Comparison of ENCODE assay signal across 8 cellular contexts in genomic region chr3:183427206-183428139, GRCh38. TPM values are rescaled to one million over a fixed set of nuclear protein-coding genes. Genes with fewer than 3 reads are reported as not detected.
DNase-seq lines count a peak whose midpoint lies in the region; ATAC-seq and TF ChIP-seq lines count a peak whose summit lies in the region.

No MANE protein-coding gene starts in this region.

- H3K27ac ChIP-seq in HCT116 (ENCODE audit: low read depth, low read length) = peak overlapping the region; percentile 20; the same call in 1 of the 2 replicates
- H3K27ac ChIP-seq in angular gyrus (ENCODE audit: low read depth, low read length) = peak overlapping the region; percentile 37
- H3K27ac ChIP-seq in liver (ENCODE audit: low read depth in 1 of 2, low read length in 2 of 2) = no peak overlapping the region
- H3K27ac ChIP-seq in tibial nerve = no peak overlapping the region

- H3K9ac ChIP-seq in HCT116 (ENCODE audit: low read length) (peak overlapping the region; percentile 65), liver (ENCODE audit: low read depth in 1 of 2, low read length in 2 of 2) (no peak overlapping the region)

- no peaks in the 10 kb centered on the region for H4K20me1 ChIP-seq in HCT116 (ENCODE audit: insufficient read depth)

- H3K79me2 ChIP-seq in HCT116 (ENCODE audit: insufficient read depth, low read length) = no peaks in the 10 kb centered on the region

- no peaks in the 10 kb centered on the region for H3K9me2 ChIP-seq in HCT116 (ENCODE audit: insufficient read depth)

- H3K27me3 ChIP-seq in HCT116 (ENCODE audit: insufficient read depth, low read length) = no peaks in the 10 kb centered on the region
- peaks cover 0 to 5% (median 3%) of the 10 kb centered on the region in 4 donors for H3K27me3 ChIP-seq in liver (ENCODE audit: control insufficient read depth in 4 of 4, insufficient read depth in 4 of 4, low read length in 3 of 4)
- peaks cover 0 to 26% of the 10 kb centered on the region in 2 donors for H3K27me3 ChIP-seq in tibial nerve

- H3K4me1 ChIP-seq in HCT116 (ENCODE audit: control insufficient read depth in 1 of 2, insufficient read depth in 2 of 2, low read length in 2 of 2) (peaks cover 4 to 13% of the 10 kb centered on the region in 2 experiments; a peak in 2 of 4 replicates), liver (ENCODE audit: control insufficient read depth in 4 of 4, insufficient read depth in 4 of 4, low read length in 3 of 4) (peaks cover 9 to 15% (median 12%) of the 10 kb centered on the region in 4 donors), tibial nerve (peaks cover 0 to 21% (median 2%) of the 10 kb centered on the region in 4 donors)

- CTCF ChIA-PET in HCT116 (lab: Charles Lee) = no interaction called here

- no peak for TF ChIP-seq EP300 in tibial nerve (IDR thresholded peaks at IDR 0.05)

- no peak for TF ChIP-seq CTCF in HCT116 (IDR thresholded peaks at IDR 0.05 in 2 of 3, conservative IDR thresholded peaks at IDR 0.05 in 1 of 3; ENCODE audit: borderline replicate concordance in 1 of 3, insufficient read depth in 1 of 3, low read depth in 2 of 3, low read length in 2 of 3)
- TF ChIP-seq CTCF in liver (IDR thresholded peaks at IDR 0.05; ENCODE audit: low read depth, low read length, missing input control) = no peak
- no peak for TF ChIP-seq CTCF in tibial nerve (IDR thresholded peaks at IDR 0.05)

- DNase-seq in Ammon's horn (ENCODE audit: low spot score) (peak; percentile 35), HCT116 (ENCODE audit: low read depth, low spot score) (no peak), tibial nerve (ENCODE audit: low spot score in 2 of 2) (no peak), dermis blood vessel endothelial cell (no peak)
- DNase-seq in stimulated activated CD4-positive, alpha-beta T cell treated with anti-CD3 and anti-CD28 coated beads, Interleukin-2, amount 100 ng/mL, for 48 hours = no peak

- no peak for TF ChIP-seq RAD21 in HCT116 (IDR thresholded peaks at IDR 0.05; ENCODE audit: low read depth)
- TF ChIP-seq RAD21 in liver (IDR thresholded peaks at IDR 0.05) = no peak

- POLR2A ChIA-PET in HCT116 (lab: Charles Lee) = interaction anchor here (0.7 to 0.8 kb wide), 2 partner anchors 21 to 262 kb away, joined by 3 read pairs; no protein-coding TSS in a partner anchor

- H3K4me2 ChIP-seq in HCT116 (ENCODE audit: low read length) = peak overlapping the region; percentile 90

- RAD21 ChIA-PET in HCT116 (lab: Charles Lee; ENCODE audit: low non-redundant PET in 1 of 2, low total read pairs in 2 of 2, uncharacterized antibody in 2 of 2, unreplicated experiment in 2 of 2) = no interaction called here

- no peaks in the 10 kb centered on the region for H3K9me3 ChIP-seq in HCT116 (ENCODE audit: control insufficient read depth in 1 of 2, insufficient read depth in 1 of 2, low read depth in 1 of 2, low read length in 2 of 2)
- no peaks in the 10 kb centered on the region for H3K9me3 ChIP-seq in liver (ENCODE audit: control insufficient read depth in 4 of 4, low read length in 3 of 4)
- no peaks in the 10 kb centered on the region for H3K9me3 ChIP-seq in tibial nerve

- intact Hi-C loops in HCT116 (cut with micrococcal nuclease) = no loop called here

- TF ChIP-seq POLR2A in HCT116 (IDR thresholded peaks at IDR 0.05; ENCODE audit: borderline replicate concordance, extremely low read depth, insufficient read depth, insufficient read length) (no peak), tibial nerve (IDR thresholded peaks at IDR 0.05) (no peak)

- BruUV-seq in HCT116 (replicated peaks; lab: Mats Ljungman, UMichigan) = TSS peak; percentile 81

- H3K36me3 ChIP-seq in HCT116 (ENCODE audit: control insufficient read depth in 1 of 2, insufficient read depth in 2 of 2, low read length in 2 of 2) (no peaks in the 10 kb centered on the region), liver (ENCODE audit: control insufficient read depth in 4 of 4, insufficient read depth in 3 of 4, low read depth in 1 of 4, low read length in 3 of 4) (no peaks in the 10 kb centered on the region), tibial nerve (no peaks in the 10 kb centered on the region)

- peak overlapping the region; percentile 70 for H2AFZ ChIP-seq in HCT116 (ENCODE audit: low read depth, low read length, poor library complexity, severe bottlenecking)

- H3K4me3 ChIP-seq in HCT116 (replicated peaks in 1 of 2; ENCODE audit: low read depth in 1 of 2, low read length in 2 of 2) (peak overlapping the region; percentile 63 to 80), liver (ENCODE audit: low read depth in 1 of 3, low read length in 3 of 3) (peak overlapping the region in 2 of 3 donors; percentile 44 to 58), tibial nerve (peak overlapping the region; percentile 42 to 77 (median 64))

- 29% methylated on average over 40 of the region's 40 CpGs for WGBS in liver
- WGBS in tibial nerve, 2 donors = 25 to 26% methylated on average over 40 of the region's 40 CpGs

- no peak for ATAC-seq in HCT116
- ATAC-seq in GM18498 (IDR thresholded peaks at IDR 0.05; ENCODE audit: unreplicated experiment) = no peak

TF ChIP-seq in HCT116, 20 proteins besides CTCF, POLR2A, EP300 and RAD21 (continues in another document):
- TF ChIP-seq EGR1 (IDR thresholded peaks at IDR 0.05; ENCODE audit: low read depth) = no peak
- TF ChIP-seq SIN3A (IDR thresholded peaks at IDR 0.05; ENCODE audit: low read depth) = no peak
- TF ChIP-seq CBX3 (IDR thresholded peaks at IDR 0.05; ENCODE audit: low read depth) = no peak
- no peak for TF ChIP-seq ZBTB33 (IDR thresholded peaks at IDR 0.05; ENCODE audit: extremely low read depth, insufficient replicate concordance, low read length)

TF ChIP-seq in liver, 16 proteins besides CTCF, POLR2A, EP300 and RAD21:
- TF ChIP-seq RXRA (IDR thresholded peaks at IDR 0.05) (no peak), HNF4A (conservative IDR thresholded peaks at IDR 0.05) (no peak), NR2F2 (IDR thresholded peaks at IDR 0.05) (no peak), TAF1 (conservative IDR thresholded peaks at IDR 0.05) (no peak), HNF4G (IDR thresholded peaks at IDR 0.05) (no peak), YY1 (IDR thresholded peaks at IDR 0.05) (no peak)

RNA-seq across cellular contexts. Expression of gene MCF2L2, which starts 0.9 kb away (rescaled TPM):
- total RNA-seq in HCT116 (2021; ENCODE audit: unreplicated experiment) (1.5 TPM), liver (under 1 TPM; 0.17 to 0.47 TPM), tibial nerve (10 to 100 TPM in 1 of 4 donors, 1 to 10 TPM in 2, under 1 TPM in 1; 0.90 to 24.9 (median 1.8) TPM), dermis blood vessel endothelial cell (0.34 and 0.84 TPM in 2 replicates)
- polyA plus RNA-seq in HCT116 (2012) = 0.97 and 1.6 TPM in 2 replicates
- polyA plus RNA-seq in liver = under 1 TPM in 1 of 2 donors, not detected in 1; 0.02 TPM

Comparison
In these comparisons a context has a peak if more than half of its experiments do, and no peak if none do; other contexts are left out.
1. H3K27ac ChIP-seq: peak in HCT116 (single experiment) and angular gyrus (single experiment); none in liver (0 of 2) and tibial nerve (0 of 4).
2. Peak in every context shown above with its lines, with median percentiles within 50 percentile points of each other: H3K4me3 ChIP-seq.